ENCODE assay signal across 9 cellular contexts in the genomic region with DNA sequence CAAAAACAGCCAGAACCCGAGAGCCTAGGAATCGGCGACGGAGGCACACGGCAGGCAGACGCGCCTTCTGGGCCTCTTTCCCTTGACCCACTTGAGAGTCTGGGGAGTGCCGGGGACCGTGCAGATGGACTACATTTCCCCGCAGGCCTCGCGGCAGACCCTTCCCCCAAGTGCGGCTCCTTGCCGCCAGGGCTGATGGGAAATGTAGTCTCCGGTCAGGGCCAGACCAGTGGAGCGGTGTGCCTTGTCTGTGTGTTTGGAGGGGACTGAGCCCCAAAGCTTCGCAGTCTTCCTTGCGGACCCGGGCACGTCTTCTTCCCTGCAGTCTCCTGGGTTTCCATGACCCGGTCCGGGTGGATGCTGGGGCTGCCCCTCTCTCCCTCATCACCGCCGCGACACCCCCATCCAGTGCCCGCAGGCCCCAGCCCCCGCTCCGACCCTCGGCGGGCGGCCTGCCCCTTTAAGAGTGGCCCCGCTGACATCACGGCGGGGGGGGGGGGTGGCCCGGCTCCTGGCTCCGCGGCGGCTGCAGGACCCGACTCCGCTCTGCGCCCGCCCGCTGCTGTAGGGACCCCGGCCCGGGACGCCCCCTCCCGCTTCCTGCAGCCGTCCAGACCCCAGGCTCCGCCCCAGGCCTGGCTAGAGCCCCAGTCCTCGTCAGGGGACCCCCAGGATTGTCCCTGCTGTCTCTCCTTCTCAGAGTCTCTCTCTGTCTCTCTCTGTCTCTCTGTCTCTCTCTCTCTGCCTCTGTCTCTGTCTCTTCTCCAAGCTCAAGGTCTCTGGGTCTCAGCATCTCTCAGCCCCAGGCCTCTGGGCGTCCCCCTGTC. TPM values are rescaled to one million over a fixed set of nuclear protein-coding genes. Genes with fewer than 3 reads are reported as not detected.
A peak's percentile ranks its signal among the peaks of the same experiment; 100 is the strongest.
DNase-seq lines count a peak whose midpoint lies in the region; ATAC-seq and FAIRE-seq lines count a peak whose summit lies in the region.
"Had no signal": no experiment of that assay in that cellular context is flagged by ENCODE, and none has a peak within 500 bp of the region (broad histone marks: within the 10 kb centered on the region; RNA-seq: fewer than 3 reads in every experiment).

No MANE protein-coding gene starts in this region.

- FAIRE-seq in RCC 7860 (lab: Jason Lieb, UNC): no peak

- DNase-seq in ELR (ENCODE audit: low read depth) (peak; percentile 58), NCI-H82 treated with DMSO at 0.1 percent for 48 hours (lab: John Stamatoyannopoulos, UW; ENCODE audit: unreplicated experiment) (peak; percentile 5), globus pallidus (ENCODE audit: low spot score) (peak; percentile 87), posterior vena cava (ENCODE audit: low spot score) (peak; percentile 83), RCC 7860 (ENCODE audit: low spot score) (no peak)
- peak; percentile 78 for DNase-seq in activated effector memory CD4-positive, alpha-beta T cell treated with anti-CD3 and anti-CD28 coated beads, Interleukin-2, amount 50 U/mL, for 16 hours

- no peak for ATAC-seq in HG02884 (IDR thresholded peaks at IDR 0.05; ENCODE audit: unreplicated experiment)
- ATAC-seq in HG03025 (IDR thresholded peaks at IDR 0.05; ENCODE audit: low FRiP score, unreplicated experiment): no peak

- intact Hi-C loops in posterior vena cava (cut with DNase I): no loop called here

RNA-seq across cellular contexts. Expression of gene CACNG7, which starts 0.8 kb away (rescaled TPM):
- total RNA-seq in posterior vena cava: not detected
- total RNA-seq: lung had no signal

RNA-seq across cellular contexts. Expression of gene PRKCG, which starts 26.3 kb away (rescaled TPM):
- total RNA-seq in posterior vena cava: under 1 TPM in 1 of 2 donors, not detected in 1; 0.48 TPM

RNA-seq across cellular contexts. Expression of gene MYADM, which starts 40.6 kb away (rescaled TPM):
- total RNA-seq in posterior vena cava: 100 to 1,000 TPM; 360 to 372 TPM

RNA-seq across cellular contexts. Expression of gene CACNG8, which starts 54.4 kb away (rescaled TPM):
- total RNA-seq in posterior vena cava: under 1 TPM; 0.05 to 0.09 TPM
